Comparison of ENCODE assay signal across 3 cellular contexts in genomic region chr2:135798762-135799161, GRCh38.
TF ChIP-seq lines count a peak whose summit lies in the region.

No MANE protein-coding gene starts in this region.

TF ChIP-seq in HCT116, 20 proteins besides CTCF, POLR2A, EP300 and RAD21:
- TF ChIP-seq MAX (IDR thresholded peaks at IDR 0.05) (no peak), SIN3A (IDR thresholded peaks at IDR 0.05; ENCODE audit: low read depth) (no peak), ZFX (IDR thresholded peaks at IDR 0.05) (no peak), TCF7L2 (IDR thresholded peaks at IDR 0.05; ENCODE audit: borderline replicate concordance, extremely low read depth, insufficient read depth, insufficient read length) (no peak), ELF1 (IDR thresholded peaks at IDR 0.05; ENCODE audit: borderline replicate concordance, low read depth) (no peak), JUND (IDR thresholded peaks at IDR 0.05) (no peak), CEBPB (IDR thresholded peaks at IDR 0.05; ENCODE audit: low read depth) (no peak), ATF3 (IDR thresholded peaks at IDR 0.05) (no peak), SP1 (IDR thresholded peaks at IDR 0.05; ENCODE audit: low read depth) (no peak), CBX3 (IDR thresholded peaks at IDR 0.05; ENCODE audit: low read depth) (no peak), ZBTB33 (IDR thresholded peaks at IDR 0.05; ENCODE audit: extremely low read depth, insufficient replicate concordance, low read length) (no peak), FOSL1 (IDR thresholded peaks at IDR 0.05; ENCODE audit: low read depth) (no peak), POLR2AphosphoS5 (IDR thresholded peaks at IDR 0.05; ENCODE audit: low read depth, low read length) (no peak), REST (IDR thresholded peaks at IDR 0.05; ENCODE audit: low read depth) (no peak), YY1 (IDR thresholded peaks at IDR 0.05; ENCODE audit: extremely low read depth, insufficient replicate concordance, low read depth, low read length) (no peak)

TF ChIP-seq in GM12878, 131 proteins besides CTCF, POLR2A, EP300 and RAD21:
- TF ChIP-seq RCOR1 (conservative IDR thresholded peaks at IDR 0.05; ENCODE audit: low read depth, low read length) (no peak), SUZ12 (IDR thresholded peaks at IDR 0.05; ENCODE audit: unreplicated experiment) (no peak), CBX5 (IDR thresholded peaks at IDR 0.05; ENCODE audit: low read depth) (no peak), GATAD2B (conservative IDR thresholded peaks at IDR 0.05; ENCODE audit: low read depth) (no peak), JUND (IDR thresholded peaks at IDR 0.05; ENCODE audit: low read depth, low read length) (no peak), ZZZ3 (IDR thresholded peaks at IDR 0.05; ENCODE audit: control insufficient read depth, insufficient read length, low read depth) (no peak), SMAD1 (IDR thresholded peaks at IDR 0.05; ENCODE audit: low read depth, partially characterized antibody) (no peak), MTA2 (IDR thresholded peaks at IDR 0.05; ENCODE audit: low read depth) (no peak), TCF12 (IDR thresholded peaks at IDR 0.05; ENCODE audit: low read depth, low read length) (no peak), SRF (IDR thresholded peaks at IDR 0.05; ENCODE audit: low read depth in 2 of 2, low read length in 2 of 2) (no peak), BACH1 (IDR thresholded peaks at IDR 0.05; ENCODE audit: borderline replicate concordance) (no peak), PML (IDR thresholded peaks at IDR 0.05; ENCODE audit: low read length) (no peak)
TF ChIP-seq in GM12878: peak in this region for 0.

TF ChIP-seq in liver, 16 proteins besides CTCF, POLR2A, EP300 and RAD21:
- TF ChIP-seq JUND (IDR thresholded peaks at IDR 0.05) (no peak), GABPA (IDR thresholded peaks at IDR 0.05 in 1 of 2, conservative IDR thresholded peaks at IDR 0.05 in 1 of 2) (no peak), FOXA2 (IDR thresholded peaks at IDR 0.05) (no peak), SP1 (IDR thresholded peaks at IDR 0.05) (no peak), YY1 (IDR thresholded peaks at IDR 0.05) (no peak), NR2F2 (IDR thresholded peaks at IDR 0.05) (no peak), ATF3 (IDR thresholded peaks at IDR 0.05) (no peak), RXRA (IDR thresholded peaks at IDR 0.05) (no peak), TAF1 (conservative IDR thresholded peaks at IDR 0.05) (no peak), REST (IDR thresholded peaks at IDR 0.05) (no peak), MAX (IDR thresholded peaks at IDR 0.05) (no peak), EGR1 (IDR thresholded peaks at IDR 0.05; ENCODE audit: low read depth in 2 of 2) (no peak), HNF4G (IDR thresholded peaks at IDR 0.05) (no peak), ZBTB33 (IDR thresholded peaks at IDR 0.05) (no peak), HNF4A (conservative IDR thresholded peaks at IDR 0.05) (no peak), FOXA1 (IDR thresholded peaks at IDR 0.05) (no peak)
